In the genomic region with DNA sequence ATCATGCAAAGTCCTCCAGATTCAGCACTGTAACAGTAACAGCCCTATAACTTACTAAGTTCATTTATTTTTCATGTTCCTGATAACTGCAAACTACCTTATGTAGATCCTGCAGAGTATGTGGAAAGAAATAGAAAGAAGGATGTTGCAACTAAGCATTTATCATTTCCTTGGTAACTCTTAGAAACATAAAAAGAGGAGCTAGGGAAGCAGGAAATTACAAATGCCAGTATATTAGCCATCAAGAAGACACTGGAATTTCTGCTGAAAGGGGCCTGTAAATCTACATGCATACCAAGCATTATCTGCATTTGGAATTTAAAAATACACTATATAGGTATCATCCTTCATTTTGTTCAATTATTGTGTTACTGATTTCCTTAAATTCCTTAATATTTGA, we compare ENCODE assay signal across 20 cellular contexts.
DNase-seq lines count a peak whose midpoint lies in the region; ATAC-seq and TF ChIP-seq lines count a peak whose summit lies in the region.
"Had no signal": no experiment of that assay in that cellular context is flagged by ENCODE, and none has a peak within 500 bp of the region (broad histone marks: within the 10 kb centered on the region; RNA-seq: fewer than 3 reads in every experiment).

No MANE protein-coding gene starts in this region.

- no peak for TF ChIP-seq CTCF in SK-N-SH (IDR thresholded peaks at IDR 0.05)
- no peak for TF ChIP-seq CTCF in choroid plexus epithelial cell (conservative IDR thresholded peaks at IDR 0.05; ENCODE audit: low read depth, low read length)
- no peak for TF ChIP-seq CTCF in endodermal cell (conservative IDR thresholded peaks at IDR 0.05)

- DNase-seq in SK-N-SH (no peak), HT1080 (ENCODE audit: low read depth) (peak; percentile 60), choroid plexus epithelial cell (ENCODE audit: low read depth) (peak; percentile 5), NCI-H1436 treated with DMSO at 0.1 percent for 48 hours (lab: John Stamatoyannopoulos, UW) (no peak), sciatic nerve (ENCODE audit: low spot score) (no peak), endodermal cell (no peak)
- DNase-seq: 8988T, C1 segment of cervical spinal cord, NCI-H1105, NCI-H1694 treated with DMSO at 0.1 percent for 48 hours, NCI-H2107, NCI-H2227 treated with DMSO at 0.1 percent for 48 hours, NCI-H524 treated with DMSO at 0.1 percent for 48 hours had no signal

- intact Hi-C loops in sciatic nerve (cut with DNase I), result no loop called here

- no peak overlapping the region for H3K9ac ChIP-seq in SK-N-SH
- no peak overlapping the region for H3K9ac ChIP-seq in endodermal cell (ENCODE audit: extremely low read depth, low read length, poor library complexity, severe bottlenecking)
- H3K9ac ChIP-seq: KMS-11 had no signal

- no peaks in the 10 kb centered on the region for H3K79me2 ChIP-seq in SK-N-SH (ENCODE audit: insufficient read depth)

- H3K27me3 ChIP-seq in SK-N-SH (ENCODE audit: insufficient read depth) (no peaks in the 10 kb centered on the region), endodermal cell (ENCODE audit: control insufficient read depth, insufficient read depth, low read length, poor library complexity, severe bottlenecking) (no peaks in the 10 kb centered on the region)

- POLR2A ChIA-PET in SK-N-SH (lab: Yijun Ruan, JAX), result no interaction called here

- H3K4me2 ChIP-seq in SK-N-SH, result no peak overlapping the region
- H3K4me2 ChIP-seq: KMS-11 had no signal

- H3K27ac ChIP-seq in SK-N-SH (ENCODE audit: low read depth in 2 of 2, low read length in 1 of 2), result peak overlapping the region in 1 of 2 experiments; percentile 15; a peak in 2 of 4 replicates
- H3K27ac ChIP-seq in endodermal cell (ENCODE audit: low read depth, low read length), result no peak overlapping the region
- H3K27ac ChIP-seq: KMS-11 had no signal

- H3K4me3 ChIP-seq in SK-N-SH (ENCODE audit: low read depth in 2 of 2, low read length in 1 of 2), result no peak overlapping the region
- no peak overlapping the region for H3K4me3 ChIP-seq in choroid plexus epithelial cell (ENCODE audit: low read depth, low read length)
- H3K4me3 ChIP-seq in endodermal cell (ENCODE audit: low read length), result no peak overlapping the region
- H3K4me3 ChIP-seq: GM12878 had no signal

- H3K4me3 Mint-ChIP-seq in endodermal cell, result no peak overlapping the region

- no peaks in the 10 kb centered on the region for H3K36me3 Mint-ChIP-seq in endodermal cell (ENCODE audit: low read depth)

- CTCF ChIA-PET in SK-N-SH (lab: Yijun Ruan, JAX), result interaction anchor here (2.2 kb wide), 1 partner anchor 22 kb away, joined by 6 read pairs; no protein-coding TSS in a partner anchor

- H3K4me1 ChIP-seq in SK-N-SH (ENCODE audit: control insufficient read depth in 1 of 2, insufficient read depth in 2 of 2, low read depth in 1 of 2, low read length in 1 of 2) (peaks cover 17 to 20% of the 10 kb centered on the region in 2 experiments; a peak in 3 of 4 replicates), endodermal cell (ENCODE audit: control insufficient read depth, insufficient read depth, low read length) (no peaks in the 10 kb centered on the region)

- ATAC-seq in SK-N-SH treated with all-trans-retinoic acid at 6 μM for 48 hours, result no peak; the same call in 1 of the 3 replicates
- no peak for ATAC-seq in sciatic nerve
- ATAC-seq in GM21619 (IDR thresholded peaks at IDR 0.05; ENCODE audit: unreplicated experiment), result no peak
- ATAC-seq: GM12878, HepG2, Panc1, Right ventricle myocardium inferior had no signal

- H3K27me3 Mint-ChIP-seq in endodermal cell (ENCODE audit: insufficient read depth), result no peaks in the 10 kb centered on the region

- H3K9me3 Mint-ChIP-seq in endodermal cell, result no peaks in the 10 kb centered on the region

- no peak overlapping the region for H2AFZ ChIP-seq in SK-N-SH (ENCODE audit: low read depth)

- H3F3A ChIP-seq in SK-N-SH (replicated peaks; ENCODE audit: insufficient read depth), result peaks cover 7% of the 10 kb centered on the region

- H3K36me3 ChIP-seq in SK-N-SH (replicated peaks in 1 of 2; ENCODE audit: control insufficient read depth in 1 of 2, insufficient read depth in 2 of 2, low read length in 1 of 2) (no peaks in the 10 kb centered on the region), endodermal cell (ENCODE audit: control insufficient read depth, insufficient read depth, low read length) (no peaks in the 10 kb centered on the region)

- no peak for TF ChIP-seq EP300 in SK-N-SH (IDR thresholded peaks at IDR 0.05; ENCODE audit: borderline replicate concordance in 1 of 2, low read depth in 1 of 2, low read length in 1 of 2)

- H3K27ac Mint-ChIP-seq in endodermal cell, result no peak overlapping the region

- no peaks in the 10 kb centered on the region for H3K9me2 ChIP-seq in SK-N-SH

- no peaks in the 10 kb centered on the region for H4K20me1 ChIP-seq in SK-N-SH (ENCODE audit: insufficient read depth)

- H3K9me3 ChIP-seq in SK-N-SH, result no peaks in the 10 kb centered on the region
- H3K9me3 ChIP-seq in endodermal cell (ENCODE audit: control insufficient read depth, low read length), result no peaks in the 10 kb centered on the region

- no peak for TF ChIP-seq RAD21 in SK-N-SH (IDR thresholded peaks at IDR 0.05; ENCODE audit: low read length)

- H3K4me1 Mint-ChIP-seq in endodermal cell, result no peaks in the 10 kb centered on the region

TF ChIP-seq in SK-N-SH, 30 proteins besides CTCF, POLR2A, EP300 and RAD21:
- TF ChIP-seq IRF3 (IDR thresholded peaks at IDR 0.05; ENCODE audit: low read depth, low read length) (no peak), GATA2 (CRISPR knock-in tag; IDR thresholded peaks at IDR 0.05) (no peak), POLR2AphosphoS5 (IDR thresholded peaks at IDR 0.05; ENCODE audit: low read depth, low read length) (no peak), CHD2 (IDR thresholded peaks at IDR 0.05; ENCODE audit: low read length, partially characterized antibody) (no peak)
- TF ChIP-seq, protein P1, sequence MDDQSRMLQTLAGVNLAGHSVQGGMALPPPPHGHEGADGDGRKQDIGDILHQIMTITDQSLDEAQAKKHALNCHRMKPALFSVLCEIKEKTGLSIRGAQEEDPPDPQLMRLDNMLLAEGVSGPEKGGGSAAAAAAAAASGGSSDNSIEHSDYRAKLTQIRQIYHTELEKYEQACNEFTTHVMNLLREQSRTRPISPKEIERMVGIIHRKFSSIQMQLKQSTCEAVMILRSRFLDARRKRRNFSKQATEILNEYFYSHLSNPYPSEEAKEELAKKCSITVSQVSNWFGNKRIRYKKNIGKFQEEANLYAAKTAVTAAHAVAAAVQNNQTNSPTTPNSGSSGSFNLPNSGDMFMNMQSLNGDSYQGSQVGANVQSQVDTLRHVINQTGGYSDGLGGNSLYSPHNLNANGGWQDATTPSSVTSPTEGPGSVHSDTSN (IDR thresholded peaks at IDR 0.05), result 0 out of 2 replicates have a peak, but pooled peaks have one; percentile 5

TF ChIP-seq in SK-N-SH treated with all-trans-retinoic acid at 6 μM for 48 hours, 23 proteins besides CTCF, POLR2A, EP300 and RAD21 (continues in another document):
- TF ChIP-seq TOX (CRISPR knock-in tag; IDR thresholded peaks at IDR 0.05; ENCODE audit: borderline replicate concordance) (no peak), ZC3H10 (CRISPR knock-in tag; IDR thresholded peaks at IDR 0.05) (no peak), ZNF565 (CRISPR knock-in tag; conservative IDR thresholded peaks at IDR 0.05; ENCODE audit: low read depth) (no peak), OSR1 (CRISPR knock-in tag; IDR thresholded peaks at IDR 0.05) (no peak), TCF4 (CRISPR knock-in tag; IDR thresholded peaks at IDR 0.05; ENCODE audit: borderline replicate concordance) (no peak), PATZ1 (CRISPR knock-in tag; IDR thresholded peaks at IDR 0.05; ENCODE audit: borderline replicate concordance) (no peak), ZFP30 (CRISPR knock-in tag; IDR thresholded peaks at IDR 0.05) (no peak), CSDC2 (CRISPR knock-in tag; IDR thresholded peaks at IDR 0.05) (no peak), RARB (CRISPR knock-in tag; IDR thresholded peaks at IDR 0.05) (no peak)
- TF ChIP-seq, protein P2, sequence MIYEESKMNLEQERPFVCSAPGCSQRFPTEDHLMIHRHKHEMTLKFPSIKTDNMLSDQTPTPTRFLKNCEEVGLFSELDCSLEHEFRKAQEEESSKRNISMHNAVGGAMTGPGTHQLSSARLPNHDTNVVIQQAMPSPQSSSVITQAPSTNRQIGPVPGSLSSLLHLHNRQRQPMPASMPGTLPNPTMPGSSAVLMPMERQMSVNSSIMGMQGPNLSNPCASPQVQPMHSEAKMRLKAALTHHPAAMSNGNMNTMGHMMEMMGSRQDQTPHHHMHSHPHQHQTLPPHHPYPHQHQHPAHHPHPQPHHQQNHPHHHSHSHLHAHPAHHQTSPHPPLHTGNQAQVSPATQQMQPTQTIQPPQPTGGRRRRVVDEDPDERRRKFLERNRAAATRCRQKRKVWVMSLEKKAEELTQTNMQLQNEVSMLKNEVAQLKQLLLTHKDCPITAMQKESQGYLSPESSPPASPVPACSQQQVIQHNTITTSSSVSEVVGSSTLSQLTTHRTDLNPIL (CRISPR knock-in tag; IDR thresholded peaks at IDR 0.05; ENCODE audit: low read depth), result no peak
- TF ChIP-seq, protein P3, sequence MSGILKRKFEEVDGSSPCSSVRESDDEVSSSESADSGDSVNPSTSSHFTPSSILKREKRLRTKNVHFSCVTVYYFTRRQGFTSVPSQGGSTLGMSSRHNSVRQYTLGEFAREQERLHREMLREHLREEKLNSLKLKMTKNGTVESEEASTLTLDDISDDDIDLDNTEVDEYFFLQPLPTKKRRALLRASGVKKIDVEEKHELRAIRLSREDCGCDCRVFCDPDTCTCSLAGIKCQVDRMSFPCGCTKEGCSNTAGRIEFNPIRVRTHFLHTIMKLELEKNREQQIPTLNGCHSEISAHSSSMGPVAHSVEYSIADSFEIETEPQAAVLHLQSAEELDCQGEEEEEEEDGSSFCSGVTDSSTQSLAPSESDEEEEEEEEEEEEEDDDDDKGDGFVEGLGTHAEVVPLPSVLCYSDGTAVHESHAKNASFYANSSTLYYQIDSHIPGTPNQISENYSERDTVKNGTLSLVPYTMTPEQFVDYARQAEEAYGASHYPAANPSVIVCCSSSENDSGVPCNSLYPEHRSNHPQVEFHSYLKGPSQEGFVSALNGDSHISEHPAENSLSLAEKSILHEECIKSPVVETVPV (CRISPR knock-in tag; IDR thresholded peaks at IDR 0.05), result no peak

Comparison
In these comparisons a context has a peak if more than half of its experiments do, and no peak if none do; other contexts are left out.
1. DNase-seq: peak in HT1080 (single experiment) and choroid plexus epithelial cell (single experiment); none in SK-N-SH (single experiment), NCI-H1436 treated with DMSO at 0.1 percent for 48 hours (single experiment), sciatic nerve (single experiment) and endodermal cell (single experiment).